Comparison of ENCODE assay signal across 1 cellular context in genomic region chr15:41283653-41284424, GRCh38.
TF ChIP-seq lines count a peak whose summit lies in the region.

No MANE protein-coding gene starts in this region.

TF ChIP-seq in HepG2, 621 proteins besides CTCF, POLR2A, EP300 and RAD21 (continued from another document and continues in another):
- TF ChIP-seq GTF2F1 (IDR thresholded peaks at IDR 0.05; ENCODE audit: low read length), result no peak
- no peak for TF ChIP-seq ZNF839 (CRISPR knock-in tag; IDR thresholded peaks at IDR 0.05; ENCODE audit: borderline replicate concordance)
- TF ChIP-seq ZNF362 (CRISPR knock-in tag; IDR thresholded peaks at IDR 0.05; ENCODE audit: borderline replicate concordance), result no peak
- TF ChIP-seq RNF219 (CRISPR knock-in tag; IDR thresholded peaks at IDR 0.05), result no peak
- 0 out of 3 replicates have a peak, but pooled peaks have one; percentile 28 for TF ChIP-seq MXI1 (IDR thresholded peaks at IDR 0.05; ENCODE audit: borderline replicate concordance, low read depth, low read length)
- TF ChIP-seq TBP (CRISPR knock-in tag; IDR thresholded peaks at IDR 0.05), result no peak
- 0 out of 2 replicates have a peak, but pooled peaks have one; percentile 12 for TF ChIP-seq SIN3A (IDR thresholded peaks at IDR 0.05; ENCODE audit: borderline replicate concordance, low read depth, low read length)
- TF ChIP-seq ZNF784 (CRISPR knock-in tag; IDR thresholded peaks at IDR 0.05; ENCODE audit: borderline replicate concordance), result peak; percentile 70; the same call in 1 of the 2 replicates
- TF ChIP-seq KDM1A (CRISPR knock-in tag; IDR thresholded peaks at IDR 0.05), result no peak
- TF ChIP-seq TARDBP (CRISPR knock-in tag; IDR thresholded peaks at IDR 0.05), result no peak; the same call in 1 of the 2 replicates
- TF ChIP-seq RXRA (CRISPR knock-in tag; IDR thresholded peaks at IDR 0.05), result 0 out of 2 replicates have a peak, but pooled peaks have one; percentile 64
- TF ChIP-seq ELK4 (CRISPR knock-in tag; IDR thresholded peaks at IDR 0.05; ENCODE audit: borderline replicate concordance), result no peak
- TF ChIP-seq TOPORS (CRISPR knock-in tag; IDR thresholded peaks at IDR 0.05), result no peak
- peak; percentile 98 for TF ChIP-seq PHF8 (CRISPR knock-in tag; IDR thresholded peaks at IDR 0.05)
- TF ChIP-seq FOXP1 (IDR thresholded peaks at IDR 0.05), result no peak
- TF ChIP-seq FOXP1 (CRISPR knock-in tag; IDR thresholded peaks at IDR 0.05), result no peak
- no peak for TF ChIP-seq FOXO1 (CRISPR knock-in tag; IDR thresholded peaks at IDR 0.05)
- no peak for TF ChIP-seq HNF1A (IDR thresholded peaks at IDR 0.05; ENCODE audit: low read depth)
- no peak for TF ChIP-seq HNF1A (CRISPR knock-in tag; IDR thresholded peaks at IDR 0.05; ENCODE audit: borderline replicate concordance)
- 0 out of 2 replicates have a peak, but pooled peaks have one; percentile 11 for TF ChIP-seq ZNF552 (CRISPR knock-in tag; IDR thresholded peaks at IDR 0.05; ENCODE audit: borderline replicate concordance)
- TF ChIP-seq ZNF746 (CRISPR knock-in tag; IDR thresholded peaks at IDR 0.05), result no peak
- TF ChIP-seq KDM3A (CRISPR knock-in tag; IDR thresholded peaks at IDR 0.05; ENCODE audit: low read depth), result peak; percentile 83
- 0 out of 2 replicates have a peak, but pooled peaks have one; percentile 68 for TF ChIP-seq MAF1 (CRISPR knock-in tag; IDR thresholded peaks at IDR 0.05; ENCODE audit: borderline replicate concordance)
- peak; percentile 67 for TF ChIP-seq USF2 (IDR thresholded peaks at IDR 0.05; ENCODE audit: low read depth, low read length)
- peak; percentile 80 for TF ChIP-seq USF2 (CRISPR knock-in tag; IDR thresholded peaks at IDR 0.05; ENCODE audit: borderline replicate concordance)
- no peak for TF ChIP-seq TERF1 (CRISPR knock-in tag; IDR thresholded peaks at IDR 0.05)
- peak; percentile 94; the same call in 1 of the 2 replicates for TF ChIP-seq KLF15 (CRISPR knock-in tag; IDR thresholded peaks at IDR 0.05; ENCODE audit: borderline replicate concordance)
- no peak for TF ChIP-seq SRF (IDR thresholded peaks at IDR 0.05; ENCODE audit: low read depth, low read length)
- TF ChIP-seq ZNF670 (CRISPR knock-in tag; IDR thresholded peaks at IDR 0.05; ENCODE audit: borderline replicate concordance), result peak; percentile 66; the same call in 1 of the 2 replicates
- TF ChIP-seq ZNF788 (CRISPR knock-in tag; IDR thresholded peaks at IDR 0.05; ENCODE audit: borderline replicate concordance), result no peak
- TF ChIP-seq TCF7 (IDR thresholded peaks at IDR 0.05; ENCODE audit: low read depth), result no peak
- no peak for TF ChIP-seq SRSF4 (IDR thresholded peaks at IDR 0.05; ENCODE audit: low read depth, low read length, poor library complexity, severe bottlenecking)
- TF ChIP-seq FOXA1 (IDR thresholded peaks at IDR 0.05), result no peak
- TF ChIP-seq FOXA1 (CRISPR knock-in tag; IDR thresholded peaks at IDR 0.05), result no peak
- peak; percentile 75 for TF ChIP-seq DRAP1 (CRISPR knock-in tag; IDR thresholded peaks at IDR 0.05)
- peak; percentile 43 for TF ChIP-seq TEAD3 (CRISPR knock-in tag; optimal IDR thresholded peaks at IDR 0.05; ENCODE audit: borderline replicate concordance)
- no peak for TF ChIP-seq SKIL (CRISPR knock-in tag; IDR thresholded peaks at IDR 0.05; ENCODE audit: borderline replicate concordance)
- no peak for TF ChIP-seq FIP1L1 (IDR thresholded peaks at IDR 0.05; ENCODE audit: borderline replicate concordance, insufficient read depth, low read depth, low read length)
- TF ChIP-seq ZNF790 (CRISPR knock-in tag; IDR thresholded peaks at IDR 0.05; ENCODE audit: borderline replicate concordance), result no peak
- TF ChIP-seq ZMYM2 (CRISPR knock-in tag; IDR thresholded peaks at IDR 0.05), result 0 out of 2 replicates have a peak, but pooled peaks have one; percentile 23
- no peak for TF ChIP-seq SOX13 (IDR thresholded peaks at IDR 0.05)
- TF ChIP-seq SOX13 (CRISPR knock-in tag; conservative IDR thresholded peaks at IDR 0.05 in 1 of 2, IDR thresholded peaks at IDR 0.05 in 1 of 2), result 0 out of 4 replicates have a peak, but pooled peaks of 1 of the 2 experiments have one; percentile 12
- TF ChIP-seq ZNF383 (CRISPR knock-in tag; IDR thresholded peaks at IDR 0.05; ENCODE audit: borderline replicate concordance), result no peak
- TF ChIP-seq ZFP41 (CRISPR knock-in tag; IDR thresholded peaks at IDR 0.05; ENCODE audit: borderline replicate concordance), result no peak
- no peak for TF ChIP-seq ZBTB43 (CRISPR knock-in tag; conservative IDR thresholded peaks at IDR 0.05)
- no peak for TF ChIP-seq ZNF382 (CRISPR knock-in tag; IDR thresholded peaks at IDR 0.05; ENCODE audit: borderline replicate concordance)
- no peak for TF ChIP-seq ZNF292 (CRISPR knock-in tag; IDR thresholded peaks at IDR 0.05; ENCODE audit: borderline replicate concordance, low read depth)
- peak; percentile 36; the same call in 1 of the 2 replicates for TF ChIP-seq MEIS2 (CRISPR knock-in tag; IDR thresholded peaks at IDR 0.05)
- no peak for TF ChIP-seq KLF11 (CRISPR knock-in tag; IDR thresholded peaks at IDR 0.05)
- TF ChIP-seq MYNN (CRISPR knock-in tag; IDR thresholded peaks at IDR 0.05; ENCODE audit: low read depth), result no peak
- no peak for TF ChIP-seq NFE2 (CRISPR knock-in tag; IDR thresholded peaks at IDR 0.05)
- peak; percentile 45; the same call in 1 of the 2 replicates for TF ChIP-seq ZNF335 (CRISPR knock-in tag; IDR thresholded peaks at IDR 0.05)
- TF ChIP-seq NFATC3 (CRISPR knock-in tag; IDR thresholded peaks at IDR 0.05), result no peak
- TF ChIP-seq AGO2 (optimal IDR thresholded peaks at IDR 0.05; ENCODE audit: low read depth, low read length), result peak; percentile 94
